Comparison of ENCODE assay signal across 8 cellular contexts in the genomic region with DNA sequence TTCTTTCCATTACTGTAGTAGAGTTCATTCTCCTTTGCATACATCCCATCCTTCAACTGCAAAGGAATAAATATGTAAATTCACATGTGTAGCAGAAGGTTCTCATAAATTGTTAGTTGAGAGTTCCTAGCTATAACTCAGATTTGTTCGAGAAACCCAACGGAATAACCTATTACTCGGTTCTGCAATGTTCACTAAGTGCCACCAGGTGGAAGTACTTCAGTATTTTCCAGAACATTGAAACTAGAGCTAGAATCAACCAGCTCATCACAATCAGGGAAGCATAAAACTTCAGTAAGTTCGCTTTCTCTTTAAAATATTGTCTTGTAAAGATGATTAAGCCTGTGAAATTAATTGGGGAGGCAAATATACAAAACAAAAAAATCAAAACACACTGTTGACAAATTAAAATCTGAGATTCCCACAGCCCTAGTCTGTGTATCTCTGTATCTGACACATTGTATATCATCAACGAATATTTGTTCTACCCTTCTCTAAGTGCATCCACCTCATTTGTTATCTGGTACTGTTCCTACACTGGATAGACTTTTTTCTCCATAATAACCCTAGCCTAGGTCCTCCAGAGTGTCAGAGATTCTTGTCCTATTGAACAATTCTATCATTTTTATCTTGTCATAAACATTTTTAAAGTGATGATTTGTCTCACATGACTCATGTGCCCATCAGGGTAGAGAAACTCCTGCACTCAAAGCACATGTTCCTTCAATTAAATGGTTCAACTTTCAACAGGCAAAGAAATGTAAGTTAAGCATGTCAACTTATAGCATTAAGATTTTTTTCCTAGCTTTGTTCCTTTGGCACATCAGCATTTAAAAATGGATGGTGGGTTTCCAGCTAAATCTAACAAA. TPM values are rescaled to one million over a fixed set of nuclear protein-coding genes. Genes with fewer than 3 reads are reported as not detected.
DNase-seq lines count a peak whose midpoint lies in the region; ATAC-seq and TF ChIP-seq lines count a peak whose summit lies in the region.

No MANE protein-coding gene starts in this region.

- DNase-seq in AG20443 (ENCODE audit: low spot score): peak; percentile 48
- DNase-seq in OCI-LY7 (ENCODE audit: low spot score): peak; percentile 49
- DNase-seq in erythroblast (lab: John Stamatoyannopoulos, UW): peak; percentile 3 to 17
- DNase-seq in nephron progenitor cell: peak; percentile 5
- no peak for DNase-seq in stimulated activated CD4-positive, alpha-beta T cell treated with anti-CD3 and anti-CD28 coated beads, Interleukin-4, amount 100 ng/mL, for 1 hour
- DNase-seq in activated CD4-positive, alpha-beta T cell treated with anti-CD3 and anti-CD28 coated beads, Interleukin-2, amount 50 U/mL, for 48 hours: no peak

- H3K79me2 ChIP-seq in OCI-LY7 (ENCODE audit: insufficient read depth, low read depth, low read length): no peaks in the 10 kb centered on the region

- peaks cover 6% of the 10 kb centered on the region for H3K4me1 Mint-ChIP-seq in nephron progenitor cell

- BruUV-seq in OCI-LY7 (replicated peaks; lab: Mats Ljungman, UMichigan): no TSS peak

- peaks cover 4% of the 10 kb centered on the region for H3K9me3 Mint-ChIP-seq in nephron progenitor cell

- no peak overlapping the region for H3K4me3 ChIP-seq in OCI-LY7 (ENCODE audit: low read depth, low read length, poor library complexity, severe bottlenecking)

- H2AFZ ChIP-seq in OCI-LY7 (ENCODE audit: low read length): no peak overlapping the region

- H3K9me3 ChIP-seq in OCI-LY7 (ENCODE audit: low read length): no peaks in the 10 kb centered on the region

- intact Hi-C loops in OCI-LY7 (cut with micrococcal nuclease; ENCODE audit: unreplicated experiment): loop anchor here (1.0 to 5.0 kb wide), 2 partner anchors 260 to 347 kb away; a partner anchor contains a TSS

- H3K27ac ChIP-seq in OCI-LY7 (ENCODE audit: low read depth, low read length, poor library complexity, severe bottlenecking): no peak overlapping the region

- POLR2A ChIA-PET in OCI-LY7 (lab: Charles Lee): interaction anchor here (0.6 to 1.5 kb wide), 4 partner anchors 9 to 273 kb away, joined by 3 read pairs; no protein-coding TSS in a partner anchor

- peaks cover 3% of the 10 kb centered on the region for H3K27me3 Mint-ChIP-seq in nephron progenitor cell (ENCODE audit: low read depth, poor library complexity)

- no peaks in the 10 kb centered on the region for H3K36me3 Mint-ChIP-seq in nephron progenitor cell (ENCODE audit: low read depth)

- ATAC-seq in GM18502 (IDR thresholded peaks at IDR 0.05; ENCODE audit: poor library complexity, unreplicated experiment) (peak; percentile 87), HG03342 (IDR thresholded peaks at IDR 0.05; ENCODE audit: unreplicated experiment) (peak; percentile 84)

- H3K4me2 ChIP-seq in OCI-LY7 (ENCODE audit: low read length): no peak overlapping the region

- no peaks in the 10 kb centered on the region for H3K9me2 ChIP-seq in OCI-LY7 (ENCODE audit: insufficient read depth, low read length)

- H4K20me1 ChIP-seq in OCI-LY7 (ENCODE audit: insufficient read depth, low read length): no peaks in the 10 kb centered on the region

- no peak overlapping the region for H3K27ac Mint-ChIP-seq in nephron progenitor cell

- no peaks in the 10 kb centered on the region for H3K4me1 ChIP-seq in OCI-LY7 (ENCODE audit: insufficient read depth, low read length, poor library complexity, severe bottlenecking)

- TF ChIP-seq POLR2A in erythroblast (IDR thresholded peaks at IDR 0.05; ENCODE audit: low read length): no peak

- no peaks in the 10 kb centered on the region for H3K36me3 ChIP-seq in OCI-LY7 (ENCODE audit: insufficient read depth, low read length)

- no peak overlapping the region for H3K4me3 Mint-ChIP-seq in nephron progenitor cell

- TF ChIP-seq CTCF in OCI-LY7 (conservative IDR thresholded peaks at IDR 0.05; ENCODE audit: low read length) (peak; percentile 85), nephron progenitor cell (IDR thresholded peaks at IDR 0.05) (peak; percentile 66)

- CTCF ChIA-PET in OCI-LY7 (lab: Charles Lee; ENCODE audit: unreplicated experiment): interaction anchor here (1.8 kb wide), 1 partner anchor 346 kb away, joined by 11 read pairs; a partner anchor contains a TSS

RNA-seq across cellular contexts. Expression of a gene that starts 31.9 kb away (rescaled TPM):
- not detected in 2 replicates for total RNA-seq in OCI-LY7 (2014; rRNA removed; shearing (Covaris generic))
- not detected in 2 replicates for total RNA-seq in OCI-LY7 (2022)

Comparison
In these comparisons a context has a peak if more than half of its experiments do, and no peak if none do; other contexts are left out.
1. DNase-seq: peak in AG20443 (single experiment), OCI-LY7 (single experiment), erythroblast (2 of 2) and nephron progenitor cell (single experiment); none in stimulated activated CD4-positive, alpha-beta T cell treated with anti-CD3 and anti-CD28 coated beads, Interleukin-4, amount 100 ng/mL, for 1 hour (single experiment) and activated CD4-positive, alpha-beta T cell treated with anti-CD3 and anti-CD28 coated beads, Interleukin-2, amount 50 U/mL, for 48 hours (0 of 2).